ENCODE assay signal across 2 cellular contexts in genomic region chr11:25602149-25602548, GRCh38.
TF ChIP-seq lines count a peak whose summit lies in the region.

No MANE protein-coding gene starts in this region.

TF ChIP-seq in GM23338, 12 proteins besides CTCF, POLR2A, EP300 and RAD21 (continued from another document):
- TF ChIP-seq REST (IDR thresholded peaks at IDR 0.05; ENCODE audit: unreplicated experiment) (no peak), ZNF114 (CRISPR knock-in tag; IDR thresholded peaks at IDR 0.05) (no peak), ZNF331 (CRISPR knock-in tag; IDR thresholded peaks at IDR 0.05; ENCODE audit: low read depth) (no peak), ZNF462 (CRISPR knock-in tag; IDR thresholded peaks at IDR 0.05) (no peak), EZH2phosphoT487 (IDR thresholded peaks at IDR 0.05; ENCODE audit: unreplicated experiment) (no peak)

TF ChIP-seq in WTC11, 78 proteins besides CTCF, POLR2A, EP300 and RAD21 (continued from another document):
- TF ChIP-seq ZNF671 (CRISPR knock-in tag; IDR thresholded peaks at IDR 0.05) = no peak
TF ChIP-seq in WTC11: peak in this region for 0.
